20 cellular contexts compared by ENCODE assay signal in the genomic region with DNA sequence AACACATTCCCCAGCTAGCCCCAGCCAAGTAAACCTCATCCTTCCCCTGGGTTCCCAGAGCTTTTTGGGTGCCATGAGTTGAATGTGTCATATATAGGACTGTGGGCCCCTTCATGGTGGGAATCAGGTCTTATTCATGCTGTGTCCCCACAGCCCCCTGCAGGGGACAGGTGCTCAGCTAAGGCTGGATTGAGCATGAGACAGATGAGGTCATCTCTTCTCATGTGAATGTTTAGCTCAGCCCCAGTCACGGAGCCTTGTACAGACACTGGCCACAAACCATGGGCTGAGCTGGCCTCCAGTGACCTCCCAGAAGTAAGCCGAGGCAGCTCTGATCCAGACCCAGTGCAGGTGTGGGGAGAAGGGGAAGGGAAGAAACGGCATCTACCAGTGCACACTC.
DNase-seq lines count a peak whose midpoint lies in the region; ATAC-seq, FAIRE-seq and TF ChIP-seq lines count a peak whose summit lies in the region.
"Had no signal": no experiment of that assay in that cellular context is flagged by ENCODE, and none has a peak within 500 bp of the region (broad histone marks: within the 10 kb centered on the region; RNA-seq: fewer than 3 reads in every experiment).

No MANE protein-coding gene starts in this region.

- H3K36me3 ChIP-seq in HepG2 (replicated peaks in 1 of 2; ENCODE audit: control insufficient read depth in 1 of 2, insufficient read depth in 2 of 2, low read length in 2 of 2) (no peaks in the 10 kb centered on the region; a peak in 1 of 5 replicates), right lobe of liver (no peaks in the 10 kb centered on the region), SK-N-SH (replicated peaks in 1 of 2; ENCODE audit: control insufficient read depth in 1 of 2, insufficient read depth in 2 of 2, low read length in 1 of 2) (no peaks in the 10 kb centered on the region)
- H3K36me3 ChIP-seq: BLaER1 treated with 17β-estradiol and CSF1 and Interleukin-3, amounts not matched to agents 10 nM and 100 nM; MG63 had no signal

- H3K27me3 Mint-ChIP-seq in nephron progenitor cell (ENCODE audit: low read depth, poor library complexity): peaks cover 10% of the 10 kb centered on the region

- H3K4me2 ChIP-seq in HepG2 (ENCODE audit: low read depth, low read length) (no peak overlapping the region), SK-N-SH (no peak overlapping the region)
- H3K4me2 ChIP-seq: BLaER1 treated with 17β-estradiol and CSF1 and Interleukin-3, amounts not matched to agents 10 nM and 100 nM had no signal

- peaks cover under 1 to 1% of the 10 kb centered on the region in 2 experiments; a peak in 2 of 5 replicates for H3K27me3 ChIP-seq in HepG2 (ENCODE audit: control insufficient read depth in 1 of 2, insufficient read depth in 2 of 2, low read length in 2 of 2)
- H3K27me3 ChIP-seq in right lobe of liver: no peaks in the 10 kb centered on the region
- H3K27me3 ChIP-seq in SK-N-SH (ENCODE audit: insufficient read depth): no peaks in the 10 kb centered on the region
- H3K27me3 ChIP-seq: BLaER1 treated with 17β-estradiol and CSF1 and Interleukin-3, amounts not matched to agents 10 nM and 100 nM had no signal

- no peak for DNase-seq in HepG2 (ENCODE audit: low spot score)
- no peak for DNase-seq in right lobe of liver
- DNase-seq in epithelial cell of proximal tubule (ENCODE audit: low read depth): peak; percentile 19
- DNase-seq in nephron progenitor cell: no peak
- DNase-seq in hepatic stellate cell (ENCODE audit: low spot score): no peak
- no peak for DNase-seq in SK-N-SH
- DNase-seq: CD8-positive, alpha-beta memory T cell; DMS79; H7; MG63; NCI-H1105; NCI-H1694; NCI-H226; NCI-H524 treated with DMSO at 0.1 percent for 48 hours had no signal

- no peak overlapping the region for H3K4me3 Mint-ChIP-seq in nephron progenitor cell
- H3K4me3 Mint-ChIP-seq: CD8-positive, alpha-beta memory T cell had no signal

- H3K9ac ChIP-seq in HepG2 (ENCODE audit: insufficient read depth, low read depth, low read length) (no peak overlapping the region), SK-N-SH (no peak overlapping the region)
- H3K9ac ChIP-seq: BLaER1 treated with 17β-estradiol and CSF1 and Interleukin-3, amounts not matched to agents 10 nM and 100 nM had no signal

- H2AFZ ChIP-seq in HepG2 (ENCODE audit: low read length) (no peak overlapping the region), SK-N-SH (ENCODE audit: low read depth) (no peak overlapping the region)

- no peaks in the 10 kb centered on the region for H3K9me3 ChIP-seq in HepG2 (ENCODE audit: low read length)
- no peaks in the 10 kb centered on the region for H3K9me3 ChIP-seq in right lobe of liver
- no peaks in the 10 kb centered on the region for H3K9me3 ChIP-seq in SK-N-SH
- H3K9me3 ChIP-seq: BLaER1 treated with 17β-estradiol and CSF1 and Interleukin-3, amounts not matched to agents 10 nM and 100 nM; MG63 had no signal

- H3K4me3 ChIP-seq in HepG2 (replicated peaks in 1 of 3; ENCODE audit: insufficient read depth in 1 of 3, low read depth in 2 of 3, low read length in 3 of 3) (no peak overlapping the region), right lobe of liver (no peak overlapping the region), epithelial cell of proximal tubule (ENCODE audit: low read depth, low read length) (no peak overlapping the region), SK-N-SH (ENCODE audit: low read depth in 2 of 2, low read length in 1 of 2) (no peak overlapping the region)
- H3K4me3 ChIP-seq: BLaER1 treated with 17β-estradiol and CSF1 and Interleukin-3, amounts not matched to agents 10 nM and 100 nM; GM12878; MG63 had no signal

- H3K4me1 ChIP-seq in HepG2 (ENCODE audit: insufficient read depth, low read length) (no peaks in the 10 kb centered on the region), right lobe of liver (no peaks in the 10 kb centered on the region), SK-N-SH (ENCODE audit: control insufficient read depth in 1 of 2, insufficient read depth in 2 of 2, low read depth in 1 of 2, low read length in 1 of 2) (no peaks in the 10 kb centered on the region; a peak in 1 of 4 replicates)
- H3K4me1 ChIP-seq: BLaER1 treated with 17β-estradiol and CSF1 and Interleukin-3, amounts not matched to agents 10 nM and 100 nM had no signal

- CTCF ChIA-PET in HepG2 (lab: Yijun Ruan, JAX; ENCODE audit: low intra/inter-chr PET ratio, low total read pairs) (no interaction called here), SK-N-SH (lab: Yijun Ruan, JAX) (interaction anchor here (0.8 kb wide), 1 partner anchor 11 kb away, joined by 3 read pairs; no protein-coding TSS in a partner anchor)

- POLR2A ChIA-PET in HepG2 (lab: Yijun Ruan, JAX): no interaction called here
- POLR2A ChIA-PET in SK-N-SH (lab: Yijun Ruan, JAX): no interaction called here

- TF ChIP-seq EP300 in HepG2 (IDR thresholded peaks at IDR 0.05; ENCODE audit: low read depth in 2 of 2, low read length in 2 of 2): no peak
- TF ChIP-seq EP300 in HepG2 (CRISPR knock-in tag; IDR thresholded peaks at IDR 0.05; ENCODE audit: borderline replicate concordance): no peak
- TF ChIP-seq EP300 in SK-N-SH (IDR thresholded peaks at IDR 0.05; ENCODE audit: borderline replicate concordance in 1 of 2, low read depth in 1 of 2, low read length in 1 of 2): no peak

- no peak for TF ChIP-seq CTCF in HepG2 (CRISPR knock-in tag; IDR thresholded peaks at IDR 0.05)
- no peak for TF ChIP-seq CTCF in right lobe of liver (IDR thresholded peaks at IDR 0.05)
- peak; percentile 15 for TF ChIP-seq CTCF in epithelial cell of proximal tubule (conservative IDR thresholded peaks at IDR 0.05; ENCODE audit: low read depth, low read length)
- TF ChIP-seq CTCF in nephron progenitor cell (IDR thresholded peaks at IDR 0.05): no peak
- no peak for TF ChIP-seq CTCF in SK-N-SH (IDR thresholded peaks at IDR 0.05)

- in situ Hi-C loops in HepG2 (cut with HindIII; ENCODE audit: extremely low pct_ligation_motif_present, low pct_unique_long_range_greater_than_20kb): no loop called here

- peaks cover 16% of the 10 kb centered on the region for H3K4me1 Mint-ChIP-seq in nephron progenitor cell
- H3K4me1 Mint-ChIP-seq: CD8-positive, alpha-beta memory T cell had no signal

- TF ChIP-seq RAD21 in HepG2 (CRISPR knock-in tag; IDR thresholded peaks at IDR 0.05) (no peak), SK-N-SH (IDR thresholded peaks at IDR 0.05; ENCODE audit: low read length) (no peak)

- no TSS peak for BruUV-seq in HepG2 (replicated peaks; lab: Mats Ljungman, UMichigan)

- WGBS in HepG2 (ENCODE audit: low lambda C conversion rate): 62% methylated on average over 3 of the region's 3 CpGs
- WGBS in right lobe of liver (ENCODE audit: insufficient coverage, low coverage, low lambda C conversion rate, missing lambda C conversion rate): 63% methylated on average over 2 of the region's 3 CpGs
- WGBS in SK-N-SH (ENCODE audit: low lambda C conversion rate): 71% methylated on average over 3 of the region's 3 CpGs

- peaks cover 51% of the 10 kb centered on the region for H3K36me3 Mint-ChIP-seq in nephron progenitor cell (ENCODE audit: low read depth)
- H3K36me3 Mint-ChIP-seq: CD8-positive, alpha-beta memory T cell had no signal

- intact Hi-C loops in HepG2 (cut with micrococcal nuclease; ENCODE audit: unreplicated experiment) (no loop called here), right lobe of liver (cut with DNase I) (no loop called here)

- H3K27ac ChIP-seq in HepG2 (ENCODE audit: extremely low read length, insufficient read depth, low read length) (no peak overlapping the region), right lobe of liver (no peak overlapping the region), SK-N-SH (ENCODE audit: low read depth in 2 of 2, low read length in 1 of 2) (no peak overlapping the region)
- H3K27ac ChIP-seq: 22Rv1; BLaER1 treated with 17β-estradiol and CSF1 and Interleukin-3, amounts not matched to agents 10 nM and 100 nM had no signal

- ATAC-seq in HepG2: no peak
- ATAC-seq in right lobe of liver: no peak
- ATAC-seq in GM18907 (IDR thresholded peaks at IDR 0.05; ENCODE audit: unreplicated experiment): no peak
- no peak for ATAC-seq in HG02884 (IDR thresholded peaks at IDR 0.05; ENCODE audit: unreplicated experiment)
- ATAC-seq: GM12878 had no signal

- TF ChIP-seq POLR2A in HepG2 (IDR thresholded peaks at IDR 0.05; ENCODE audit: insufficient read depth in 1 of 2, low read depth in 2 of 2, low read length in 2 of 2) (no peak), right lobe of liver (IDR thresholded peaks at IDR 0.05) (no peak)

- H4K20me1 ChIP-seq in HepG2 (ENCODE audit: insufficient read depth, low read length) (no peaks in the 10 kb centered on the region), SK-N-SH (ENCODE audit: insufficient read depth) (no peaks in the 10 kb centered on the region)
- H4K20me1 ChIP-seq: BLaER1 treated with 17β-estradiol and CSF1 and Interleukin-3, amounts not matched to agents 10 nM and 100 nM had no signal

- peaks cover 3% of the 10 kb centered on the region for H3F3A ChIP-seq in SK-N-SH (replicated peaks; ENCODE audit: insufficient read depth)

- no peak for FAIRE-seq in HepG2 (lab: Jason Lieb, UNC)
- FAIRE-seq: D721Med, GM12878 had no signal

- H3K9me2 ChIP-seq in SK-N-SH: no peaks in the 10 kb centered on the region

- peak overlapping the region; percentile 83 for H3K27ac Mint-ChIP-seq in nephron progenitor cell
- H3K27ac Mint-ChIP-seq: CD8-positive, alpha-beta memory T cell had no signal

- no peaks in the 10 kb centered on the region for H3K9me3 Mint-ChIP-seq in nephron progenitor cell
- H3K9me3 Mint-ChIP-seq: CD8-positive, alpha-beta memory T cell had no signal

- H3K79me2 ChIP-seq in HepG2 (ENCODE audit: insufficient read depth, low read length) (no peaks in the 10 kb centered on the region), SK-N-SH (ENCODE audit: insufficient read depth) (no peaks in the 10 kb centered on the region)

TF ChIP-seq in HepG2, 621 proteins besides CTCF, POLR2A, EP300 and RAD21:
- TF ChIP-seq AGO1 (IDR thresholded peaks at IDR 0.05; ENCODE audit: low read depth, low read length, poor library complexity, severe bottlenecking) (no peak), ATF7 (IDR thresholded peaks at IDR 0.05) (0 out of 2 replicates have a peak, but pooled peaks have one; percentile 7), ATF7 (CRISPR knock-in tag; IDR thresholded peaks at IDR 0.05) (no peak)

TF ChIP-seq in SK-N-SH, 30 proteins besides CTCF, POLR2A, EP300 and RAD21:
- TF ChIP-seq NRF1 (IDR thresholded peaks at IDR 0.05; ENCODE audit: low read depth, low read length): no peak
- no peak for TF ChIP-seq TEAD4 (IDR thresholded peaks at IDR 0.05; ENCODE audit: borderline replicate concordance, insufficient read depth)
- TF ChIP-seq, protein P1, sequence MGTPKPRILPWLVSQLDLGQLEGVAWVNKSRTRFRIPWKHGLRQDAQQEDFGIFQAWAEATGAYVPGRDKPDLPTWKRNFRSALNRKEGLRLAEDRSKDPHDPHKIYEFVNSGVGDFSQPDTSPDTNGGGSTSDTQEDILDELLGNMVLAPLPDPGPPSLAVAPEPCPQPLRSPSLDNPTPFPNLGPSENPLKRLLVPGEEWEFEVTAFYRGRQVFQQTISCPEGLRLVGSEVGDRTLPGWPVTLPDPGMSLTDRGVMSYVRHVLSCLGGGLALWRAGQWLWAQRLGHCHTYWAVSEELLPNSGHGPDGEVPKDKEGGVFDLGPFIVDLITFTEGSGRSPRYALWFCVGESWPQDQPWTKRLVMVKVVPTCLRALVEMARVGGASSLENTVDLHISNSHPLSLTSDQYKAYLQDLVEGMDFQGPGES (IDR thresholded peaks at IDR 0.05; ENCODE audit: low read depth, low read length): no peak
